22 cellular contexts compared by ENCODE assay signal in the genomic region with DNA sequence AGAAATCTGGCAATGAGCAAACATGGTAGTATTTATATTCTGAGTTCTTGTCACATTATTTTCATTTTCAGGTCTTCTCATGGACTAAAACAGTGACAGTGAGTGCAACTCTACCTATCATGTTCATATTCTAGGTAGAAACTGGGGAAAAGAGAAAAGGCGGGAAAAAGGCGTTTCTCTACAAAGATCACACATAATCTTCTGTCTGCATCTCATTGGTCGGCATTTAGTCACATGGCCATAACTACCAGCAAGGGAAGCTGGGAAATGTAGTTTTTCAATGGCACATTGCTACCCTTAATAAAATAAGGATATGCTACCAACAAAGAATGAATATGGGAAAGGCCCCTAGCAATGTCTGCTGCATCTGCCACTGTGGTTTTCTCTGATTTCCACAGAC. TPM values are rescaled to one million over a fixed set of nuclear protein-coding genes. Genes with fewer than 3 reads are reported as not detected.
DNase-seq lines count a peak whose midpoint lies in the region; ATAC-seq, FAIRE-seq and TF ChIP-seq lines count a peak whose summit lies in the region.
"Had no signal": no experiment of that assay in that cellular context is flagged by ENCODE, and none has a peak within 500 bp of the region (broad histone marks: within the 10 kb centered on the region; RNA-seq: fewer than 3 reads in every experiment).

No MANE protein-coding gene starts in this region.

- CTCF ChIA-PET in HepG2 (lab: Yijun Ruan, JAX; ENCODE audit: low intra/inter-chr PET ratio, low total read pairs) (no interaction called here), IMR-90 (lab: Yijun Ruan, JAX) (no interaction called here), WTC11 (lab: Charles Lee) (interaction anchor here (0.7 kb wide), 1 partner anchor 93 kb away, joined by 3 read pairs; no protein-coding TSS in a partner anchor)
- CTCF ChIA-PET in activated CD8-positive, alpha-beta T cell treated with anti-CD3 and anti-CD28 coated beads, Interleukin-2, amount 10 ng/mL, durations not matched to agents 7 days and 5 days (lab: Charles Lee), result no interaction called here

- H3K79me2 ChIP-seq in HepG2 (ENCODE audit: insufficient read depth, low read length), result no peaks in the 10 kb centered on the region

- TF ChIP-seq EP300 in HepG2 (IDR thresholded peaks at IDR 0.05; ENCODE audit: low read depth in 2 of 2, low read length in 2 of 2) (no peak), HepG2 (CRISPR knock-in tag; IDR thresholded peaks at IDR 0.05; ENCODE audit: borderline replicate concordance) (no peak)

- no peak overlapping the region for H2BK120ac ChIP-seq in IMR-90 (ENCODE audit: low read depth, low read length)

- no peak overlapping the region for H2BK20ac ChIP-seq in IMR-90 (ENCODE audit: low read depth, low read length)

- peaks cover 0 to 23% of the 10 kb centered on the region in 2 experiments; a peak in 3 of 5 replicates for H3K27me3 ChIP-seq in HepG2 (ENCODE audit: control insufficient read depth in 1 of 2, insufficient read depth in 2 of 2, low read length in 2 of 2)
- H3K27me3 ChIP-seq in right lobe of liver, result no peaks in the 10 kb centered on the region
- no peaks in the 10 kb centered on the region for H3K27me3 ChIP-seq in IMR-90 (ENCODE audit: control insufficient read depth, insufficient read depth, low read length)
- H3K27me3 ChIP-seq: brain microvascular endothelial cell, dorsolateral prefrontal cortex, testis had no signal

- ATAC-seq in HepG2 (no peak), right lobe of liver (no peak), IMR-90 (ENCODE audit: low read depth) (no peak), WTC11 (no peak), HG03108 (IDR thresholded peaks at IDR 0.05; ENCODE audit: unreplicated experiment) (no peak)
- no peak for ATAC-seq in activated CD8-positive, alpha-beta T cell treated with anti-CD3 and anti-CD28 coated beads, Interleukin-2, amount 10 ng/mL, durations not matched to agents 7 days and 5 days
- ATAC-seq: heart left ventricle, Panc1 had no signal

- TF ChIP-seq RAD21 in HepG2 (CRISPR knock-in tag; IDR thresholded peaks at IDR 0.05), result no peak
- no peak for TF ChIP-seq RAD21 in IMR-90 (IDR thresholded peaks at IDR 0.05; ENCODE audit: low read length)

- H3K4me2 ChIP-seq in HepG2 (ENCODE audit: low read depth, low read length) (no peak overlapping the region), IMR-90 (ENCODE audit: low read depth, low read length) (no peak overlapping the region)

- H4K8ac ChIP-seq in IMR-90 (ENCODE audit: low read depth in 2 of 2, low read length in 2 of 2), result no peak overlapping the region

- no peak overlapping the region for H2BK15ac ChIP-seq in IMR-90 (ENCODE audit: low read depth, low read length)

- no peak overlapping the region for H2BK5ac ChIP-seq in IMR-90 (ENCODE audit: low read depth, low read length, poor library complexity, severe bottlenecking)

- H4K91ac ChIP-seq in IMR-90 (ENCODE audit: insufficient read depth, low read depth, low read length), result no peak overlapping the region

- H3K27ac Mint-ChIP-seq in WTC11, result no peak overlapping the region
- H3K27ac Mint-ChIP-seq in activated CD8-positive, alpha-beta T cell treated with anti-CD3 and anti-CD28 coated beads, Interleukin-2, amount 10 ng/mL, durations not matched to agents 7 days and 5 days, result no peak overlapping the region
- H3K27ac Mint-ChIP-seq: T-helper 1 cell treated with Interleukin-12 subunit alpha and Interleukin-12 subunit beta and Interleukin-4 antibody, amounts not matched to agents 30 μg/mL and 1 μg/mL, for 36 hours had no signal

- FAIRE-seq in HepG2 (lab: Jason Lieb, UNC), result no peak
- FAIRE-seq: H54 had no signal

- H3K4me1 ChIP-seq in HepG2 (ENCODE audit: insufficient read depth, low read length) (peaks cover 25% of the 10 kb centered on the region), right lobe of liver (peaks cover 0 to 20% (median 0%) of the 10 kb centered on the region in 4 donors), IMR-90 (ENCODE audit: control insufficient read depth, insufficient read depth, low read length) (no peaks in the 10 kb centered on the region)
- H3K4me1 ChIP-seq: heart left ventricle had no signal

- no peaks in the 10 kb centered on the region for H3K79me1 ChIP-seq in IMR-90 (ENCODE audit: low read depth in 1 of 2, low read length in 2 of 2)

- no peaks in the 10 kb centered on the region for H3K9me1 ChIP-seq in IMR-90 (ENCODE audit: insufficient read depth, low read length)

- dilution Hi-C loops in IMR-90 (cut with HindIII; ENCODE audit: low sequenced_read_pairs, unreplicated experiment), result no loop called here

- H3K9me3 Mint-ChIP-seq in WTC11, result peaks cover 8% of the 10 kb centered on the region
- H3K9me3 Mint-ChIP-seq in activated CD8-positive, alpha-beta T cell treated with anti-CD3 and anti-CD28 coated beads, Interleukin-2, amount 10 ng/mL, durations not matched to agents 7 days and 5 days (ENCODE audit: insufficient read depth), result no peaks in the 10 kb centered on the region
- H3K9me3 Mint-ChIP-seq: T-helper 1 cell treated with Interleukin-12 subunit alpha and Interleukin-12 subunit beta and Interleukin-4 antibody, amounts not matched to agents 30 μg/mL and 1 μg/mL, for 36 hours had no signal

- H4K5ac ChIP-seq in IMR-90 (ENCODE audit: low read depth, low read length), result no peak overlapping the region

- DNase-seq in HepG2 (ENCODE audit: low spot score), result no peak
- no peak for DNase-seq in right lobe of liver
- no peak for DNase-seq in IMR-90
- DNase-seq in WTC11 (ENCODE audit: low spot score), result no peak
- no peak for DNase-seq in foreskin melanocyte
- no peak for DNase-seq in activated CD8-positive, alpha-beta T cell treated with anti-CD3 and anti-CD28 coated beads, Interleukin-2, amount 10 ng/mL, durations not matched to agents 7 days and 5 days
- DNase-seq: activated CD4-positive, alpha-beta T cell treated with anti-CD3 and anti-CD28 coated beads for 1 hour; activated CD8-positive, alpha-beta memory T cell treated with anti-CD3 and anti-CD28 coated beads, Interleukin-2, amount 50 U/mL, for 4 hours; activated naive CD4-positive, alpha-beta T cell treated with anti-CD3 and anti-CD28 coated beads, Interleukin-2, amount 50 U/mL, for 16 hours; brain microvascular endothelial cell; EL; esophagus squamous epithelium; heart left ventricle; stimulated activated CD4-positive, alpha-beta T cell treated with anti-CD3 and anti-CD28 coated beads, Interleukin-4, amount 100 ng/mL, for 1 hour; stimulated activated CD8-positive, alpha-beta memory T cell treated with anti-CD3 and anti-CD28 coated beads, Interleukin-4, amount 100 ng/mL, for 48 hours; testis had no signal

- H3K4me1 Mint-ChIP-seq in WTC11, result peaks cover 12% of the 10 kb centered on the region
- H3K4me1 Mint-ChIP-seq in activated CD8-positive, alpha-beta T cell treated with anti-CD3 and anti-CD28 coated beads, Interleukin-2, amount 10 ng/mL, durations not matched to agents 7 days and 5 days (ENCODE audit: low read depth), result no peaks in the 10 kb centered on the region

- no peak overlapping the region for H3K4ac ChIP-seq in IMR-90 (ENCODE audit: low read depth, low read length)

- H2AK5ac ChIP-seq in IMR-90 (ENCODE audit: low read depth, low read length), result no peak overlapping the region

- H3K9ac ChIP-seq in HepG2 (ENCODE audit: insufficient read depth, low read depth, low read length), result no peak overlapping the region
- H3K9ac ChIP-seq in IMR-90 (ENCODE audit: low read depth, low read length), result no peak overlapping the region

- in situ Hi-C loops in HepG2 (cut with HindIII; ENCODE audit: extremely low pct_ligation_motif_present, low pct_unique_long_range_greater_than_20kb), result no loop called here
- in situ Hi-C loops in IMR-90 (cut with MboI; ENCODE audit: low sequenced_read_pairs), result no loop called here

- intact Hi-C loops in HepG2 (cut with micrococcal nuclease; ENCODE audit: unreplicated experiment) (no loop called here), right lobe of liver (cut with DNase I) (no loop called here), IMR-90 (cut with micrococcal nuclease) (no loop called here)

- no peak overlapping the region for H3K4me3 Mint-ChIP-seq in WTC11
- no peak overlapping the region for H3K4me3 Mint-ChIP-seq in activated CD8-positive, alpha-beta T cell treated with anti-CD3 and anti-CD28 coated beads, Interleukin-2, amount 10 ng/mL, durations not matched to agents 7 days and 5 days
- H3K4me3 Mint-ChIP-seq: T-helper 1 cell treated with Interleukin-12 subunit alpha and Interleukin-12 subunit beta and Interleukin-4 antibody, amounts not matched to agents 30 μg/mL and 1 μg/mL, for 36 hours had no signal

- POLR2A ChIA-PET in HepG2 (lab: Yijun Ruan, JAX), result no interaction called here
- POLR2A ChIA-PET in IMR-90 (lab: Charles Lee; ENCODE audit: unreplicated experiment), result no interaction called here
- POLR2A ChIA-PET in WTC11 (lab: Charles Lee), result no interaction called here
- POLR2A ChIA-PET in activated CD8-positive, alpha-beta T cell treated with anti-CD3 and anti-CD28 coated beads, Interleukin-2, amount 10 ng/mL, durations not matched to agents 7 days and 5 days (lab: Charles Lee), result no interaction called here

- no peaks in the 10 kb centered on the region for H3K9me3 ChIP-seq in HepG2 (ENCODE audit: low read length)
- no peaks in the 10 kb centered on the region for H3K9me3 ChIP-seq in right lobe of liver
- peaks cover 59% of the 10 kb centered on the region for H3K9me3 ChIP-seq in IMR-90 (ENCODE audit: control insufficient read depth, insufficient read depth, low read length)
- H3K9me3 ChIP-seq: esophagus squamous epithelium, heart left ventricle, testis had no signal

- no peak overlapping the region for H3K14ac ChIP-seq in IMR-90 (replicated peaks; ENCODE audit: low read depth, low read length)

- BruUV-seq in HepG2 (replicated peaks; lab: Mats Ljungman, UMichigan), result no TSS peak
- BruUV-seq in IMR-90 (replicated peaks; lab: Mats Ljungman, UMichigan), result no TSS peak

- TF ChIP-seq CTCF in HepG2 (CRISPR knock-in tag; IDR thresholded peaks at IDR 0.05) (no peak), right lobe of liver (IDR thresholded peaks at IDR 0.05) (no peak), IMR-90 (conservative IDR thresholded peaks at IDR 0.05; ENCODE audit: low read depth, low read length) (no peak), WTC11 (IDR thresholded peaks at IDR 0.05) (no peak)

- H3K27me3 Mint-ChIP-seq in WTC11 (ENCODE audit: low read depth), result peaks cover 37% of the 10 kb centered on the region
- peaks cover 20% of the 10 kb centered on the region for H3K27me3 Mint-ChIP-seq in activated CD8-positive, alpha-beta T cell treated with anti-CD3 and anti-CD28 coated beads, Interleukin-2, amount 10 ng/mL, durations not matched to agents 7 days and 5 days (ENCODE audit: low read depth)

- H3K23ac ChIP-seq in IMR-90 (ENCODE audit: low read depth, low read length), result no peak overlapping the region

- H3K4me3 ChIP-seq in HepG2 (replicated peaks in 1 of 3; ENCODE audit: insufficient read depth in 1 of 3, low read depth in 2 of 3, low read length in 3 of 3), result no peak overlapping the region
- no peak overlapping the region for H3K4me3 ChIP-seq in right lobe of liver
- H3K4me3 ChIP-seq in IMR-90 (ENCODE audit: insufficient read depth, low read depth, low read length), result no peak overlapping the region
- H3K4me3 ChIP-seq: dorsolateral prefrontal cortex, esophagus squamous epithelium, heart left ventricle, testis had no signal

- H4K20me1 ChIP-seq in HepG2 (ENCODE audit: insufficient read depth, low read length) (no peaks in the 10 kb centered on the region), IMR-90 (ENCODE audit: insufficient read depth, low read length) (no peaks in the 10 kb centered on the region)

- no peak overlapping the region for H3K56ac ChIP-seq in IMR-90 (ENCODE audit: extremely low read depth, insufficient read depth, low read length)

- H3K27ac ChIP-seq in HepG2 (ENCODE audit: extremely low read length, insufficient read depth, low read length) (no peak overlapping the region), right lobe of liver (no peak overlapping the region), IMR-90 (ENCODE audit: insufficient read depth, low read length) (no peak overlapping the region)
- H3K27ac ChIP-seq: brain microvascular endothelial cell, esophagus squamous epithelium, heart left ventricle, testis had no signal

- H2AFZ ChIP-seq in HepG2 (ENCODE audit: low read length), result no peak overlapping the region
- no peak overlapping the region for H2AFZ ChIP-seq in IMR-90 (replicated peaks; ENCODE audit: low read length, poor library complexity)

- 51% methylated on average over 3 of the region's 3 CpGs for WGBS in HepG2 (ENCODE audit: low lambda C conversion rate)
- WGBS in right lobe of liver (ENCODE audit: insufficient coverage, low coverage, low lambda C conversion rate, missing lambda C conversion rate), result 58% methylated on average over 3 of the region's 3 CpGs
- no CpG with 5 or more reads among the region's 3 CpGs for WGBS in IMR-90 (ENCODE audit: extremely low coverage in 2 of 2, insufficient read length in 1 of 2), 2 experiments

- no peaks in the 10 kb centered on the region for H3K36me3 Mint-ChIP-seq in WTC11
- H3K36me3 Mint-ChIP-seq in activated CD8-positive, alpha-beta T cell treated with anti-CD3 and anti-CD28 coated beads, Interleukin-2, amount 10 ng/mL, durations not matched to agents 7 days and 5 days (ENCODE audit: low read depth), result no peaks in the 10 kb centered on the region

- H3K36me3 ChIP-seq in HepG2 (replicated peaks in 1 of 2; ENCODE audit: control insufficient read depth in 1 of 2, insufficient read depth in 2 of 2, low read length in 2 of 2), result no peaks in the 10 kb centered on the region
- H3K36me3 ChIP-seq in right lobe of liver, result no peaks in the 10 kb centered on the region
- H3K36me3 ChIP-seq in IMR-90 (ENCODE audit: control insufficient read depth, insufficient read depth, low read length), result no peaks in the 10 kb centered on the region
- H3K36me3 ChIP-seq: brain microvascular endothelial cell, esophagus squamous epithelium, heart left ventricle had no signal

- no peak for TF ChIP-seq POLR2A in HepG2 (IDR thresholded peaks at IDR 0.05; ENCODE audit: insufficient read depth in 1 of 2, low read depth in 2 of 2, low read length in 2 of 2)
- TF ChIP-seq POLR2A in right lobe of liver (IDR thresholded peaks at IDR 0.05), result no peak
- TF ChIP-seq POLR2A in IMR-90 (IDR thresholded peaks at IDR 0.05; ENCODE audit: low read depth, low read length), result no peak

- no peak overlapping the region for H2AK9ac ChIP-seq in IMR-90 (replicated peaks; ENCODE audit: low read depth, low read length, poor library complexity)

- no peak overlapping the region for H3K18ac ChIP-seq in IMR-90 (ENCODE audit: low read depth, low read length)

RNA-seq across cellular contexts. Expression of a gene that starts 57.6 kb away (rescaled TPM):
- not detected in 2 replicates for total RNA-seq in HepG2 (2016; rRNA removed; fragmentation: Illumina TruSeq; extraction: Trizol)
- not detected in 2 replicates for total RNA-seq in HepG2 (2016; cell fraction: cytosol; rRNA removed; fragmentation: Illumina TruSeq; extraction: Trizol; ENCODE audit: low read depth)
- total RNA-seq in HepG2 (2016; cell fraction: insoluble cytoplasmic fraction; rRNA removed; fragmentation: Illumina TruSeq; extraction: Trizol), result not detected in 2 replicates
- not detected in 2 replicates for total RNA-seq in HepG2 (2016; cell fraction: membrane; rRNA removed; fragmentation: Illumina TruSeq; extraction: Trizol)
- not detected in 2 replicates for total RNA-seq in HepG2 (2016; cell fraction: nucleus; rRNA removed; fragmentation: Illumina TruSeq; extraction: Trizol)
- not detected in 2 replicates for polyA plus RNA-seq in HepG2 (2011; rRNA removed)
- not detected in 2 replicates for polyA plus RNA-seq in HepG2 (2011; cell fraction: cytosol; rRNA removed)
- not detected in 2 replicates for polyA plus RNA-seq in HepG2 (2011; cell fraction: nucleus; rRNA removed)
- polyA plus RNA-seq in HepG2 (2012), result not detected in 2 replicates
- not detected in 2 replicates for polyA plus RNA-seq in HepG2 (2016; cell fraction: cytosol; fragmentation: Illumina TruSeq; extraction: Trizol; ENCODE audit: low read depth)
- not detected in 2 replicates for polyA plus RNA-seq in HepG2 (2016; cell fraction: insoluble cytoplasmic fraction; fragmentation: Illumina TruSeq; extraction: Trizol; ENCODE audit: low read depth)
- not detected in 2 replicates for polyA plus RNA-seq in HepG2 (2016; cell fraction: membrane; fragmentation: Illumina TruSeq; extraction: Trizol; ENCODE audit: low read depth)
- polyA plus RNA-seq in HepG2 (2016; cell fraction: nucleus; fragmentation: Illumina TruSeq; extraction: Trizol; ENCODE audit: insufficient read depth, low read depth), result not detected in 2 replicates
- polyA minus RNA-seq in HepG2 (2011; rRNA and poly(A)+ RNA removed; ENCODE audit: low replicate concordance), result not detected in 2 replicates
- polyA minus RNA-seq in HepG2 (2011; cell fraction: cytosol; rRNA and poly(A)+ RNA removed), result not detected in 2 replicates
- not detected in 2 replicates for polyA minus RNA-seq in HepG2 (2011; cell fraction: nucleus; rRNA and poly(A)+ RNA removed)
- 1 to 10 TPM in 5 of 6 experiments, under 1 TPM in 1; 0.76 to 8.8 (median 5.1) TPM for total RNA-seq in right lobe of liver
- total RNA-seq in IMR-90 (2012; rRNA removed), result not detected in 2 replicates
- polyA plus RNA-seq in IMR-90 (2012; rRNA removed), result not detected in 2 replicates
- not detected in 2 replicates for polyA plus RNA-seq in IMR-90 (2012; cell fraction: cytosol; rRNA removed)
- polyA plus RNA-seq in IMR-90 (2012; cell fraction: nucleus; rRNA removed; ENCODE audit: low replicate concordance), result 0.03 TPM in 1 of 2 replicates, not detected in the other
- total RNA-seq in WTC11 (2021), result 20.9 to 30.0 TPM (median 23.1 TPM) in 3 replicates
- total RNA-seq in activated CD8-positive, alpha-beta T cell treated with anti-CD3 and anti-CD28 coated beads, Interleukin-2, amount 10 ng/mL, durations not matched to agents 7 days and 5 days, result under 1 TPM; 0.13 to 0.31 TPM
- polyA plus RNA-seq: BJ had no signal
